Comparison of ENCODE assay signal across 24 cellular contexts in genomic region chr16:19677403-19677802, GRCh38.
"Had no signal": no experiment of that assay in that cellular context is flagged by ENCODE, and none has a peak within 500 bp of the region (broad histone marks: within the 10 kb centered on the region; RNA-seq: fewer than 3 reads in every experiment).

No MANE protein-coding gene starts in this region.

- H3K9me3 Mint-ChIP-seq: activated B cell treated with CpG ODN at 0.5 μM for 24 hours; activated CD4-positive, alpha-beta memory T cell treated with anti-CD3 and anti-CD28 coated beads, Interleukin-2, amount 10 ng/mL, durations not matched to agents 7 days and 5 days; activated naive CD8-positive, alpha-beta T cell treated with anti-CD3 and anti-CD28 coated beads, Interleukin-2, amount 10 ng/mL, durations not matched to agents 7 days and 5 days; activated T-helper 17 cell treated with anti-CD3 and anti-CD28 coated beads, Interleukin-2, amount 50 U/mL, for 72 hours; central memory CD8-positive, alpha-beta T cell; naive thymus-derived CD8-positive, alpha-beta T cell; T-cell had no signal

- H3K36me3 ChIP-seq: colonic mucosa had no signal

- H3K27ac ChIP-seq: body of pancreas, colonic mucosa, prostate gland, right lobe of liver, transverse colon had no signal

- ATAC-seq: activated CD8-positive, alpha-beta memory T cell treated with anti-CD3 and anti-CD28 coated beads, Interleukin-2, amount 10 ng/mL, durations not matched to agents 7 days and 5 days; activated T-helper 17 cell treated with anti-CD3 and anti-CD28 coated beads, Interleukin-2, amount 50 U/mL, for 72 hours; body of pancreas; naive thymus-derived CD8-positive, alpha-beta T cell; right lobe of liver; SK-N-SH treated with all-trans-retinoic acid at 6 μM for 48 hours; T-cell had no signal

- H3K27ac Mint-ChIP-seq: activated B cell treated with CpG ODN at 0.5 μM for 24 hours; activated CD4-positive, alpha-beta memory T cell treated with anti-CD3 and anti-CD28 coated beads, Interleukin-2, amount 10 ng/mL, durations not matched to agents 7 days and 5 days; activated CD8-positive, alpha-beta memory T cell treated with anti-CD3 and anti-CD28 coated beads, Interleukin-2, amount 10 ng/mL, durations not matched to agents 7 days and 5 days; activated naive CD8-positive, alpha-beta T cell treated with anti-CD3 and anti-CD28 coated beads, Interleukin-2, amount 10 ng/mL, durations not matched to agents 7 days and 5 days; activated T-helper 17 cell treated with anti-CD3 and anti-CD28 coated beads, Interleukin-2, amount 50 U/mL, for 72 hours; T-cell had no signal

- H3K27me3 Mint-ChIP-seq: activated B cell treated with CpG ODN at 0.5 μM for 24 hours; activated CD4-positive, alpha-beta memory T cell treated with anti-CD3 and anti-CD28 coated beads, Interleukin-2, amount 10 ng/mL, durations not matched to agents 7 days and 5 days; activated CD8-positive, alpha-beta memory T cell treated with anti-CD3 and anti-CD28 coated beads, Interleukin-2, amount 10 ng/mL, durations not matched to agents 7 days and 5 days; activated naive CD8-positive, alpha-beta T cell treated with anti-CD3 and anti-CD28 coated beads, Interleukin-2, amount 10 ng/mL, durations not matched to agents 7 days and 5 days; activated T-helper 17 cell treated with anti-CD3 and anti-CD28 coated beads, Interleukin-2, amount 50 U/mL, for 72 hours; central memory CD8-positive, alpha-beta T cell; naive thymus-derived CD8-positive, alpha-beta T cell; T-cell had no signal

- DNase-seq: activated B cell treated with CpG ODN at 0.5 μM for 24 hours; activated CD4-positive, alpha-beta memory T cell treated with anti-CD3 and anti-CD28 coated beads, Interleukin-2, amount 10 ng/mL, durations not matched to agents 7 days and 5 days; activated CD4-positive, alpha-beta T cell treated with anti-CD3 and anti-CD28 coated beads for 4 hours; activated CD8-positive, alpha-beta memory T cell treated with anti-CD3 and anti-CD28 coated beads, Interleukin-2, amount 10 ng/mL, durations not matched to agents 7 days and 5 days; activated naive CD4-positive, alpha-beta T cell; activated naive CD8-positive, alpha-beta T cell treated with anti-CD3 and anti-CD28 coated beads, Interleukin-2, amount 10 ng/mL, durations not matched to agents 7 days and 5 days; body of pancreas; colonic mucosa; erythroblast; foreskin melanocyte; kidney glomerular epithelial cell; mesenchymal stem cell; naive thymus-derived CD8-positive, alpha-beta T cell; nucleus accumbens; right lobe of liver; stimulated activated CD4-positive, alpha-beta T cell treated with anti-CD3 and anti-CD28 coated beads, Interleukin-4, amount 100 ng/mL, for 1 hour; T-cell; transverse colon had no signal

- H3K4me1 ChIP-seq: body of pancreas, colonic mucosa, prostate gland, right lobe of liver, transverse colon, vagina had no signal

- H3K4me3 ChIP-seq: body of pancreas, colonic mucosa, prostate gland, right lobe of liver, smooth muscle cell, transverse colon, vagina had no signal

- H3K4me1 Mint-ChIP-seq: activated B cell treated with CpG ODN at 0.5 μM for 24 hours; activated CD4-positive, alpha-beta memory T cell treated with anti-CD3 and anti-CD28 coated beads, Interleukin-2, amount 10 ng/mL, durations not matched to agents 7 days and 5 days; activated CD8-positive, alpha-beta memory T cell treated with anti-CD3 and anti-CD28 coated beads, Interleukin-2, amount 10 ng/mL, durations not matched to agents 7 days and 5 days; activated naive CD8-positive, alpha-beta T cell treated with anti-CD3 and anti-CD28 coated beads, Interleukin-2, amount 10 ng/mL, durations not matched to agents 7 days and 5 days; activated T-helper 17 cell treated with anti-CD3 and anti-CD28 coated beads, Interleukin-2, amount 50 U/mL, for 72 hours; central memory CD8-positive, alpha-beta T cell; naive thymus-derived CD8-positive, alpha-beta T cell had no signal

- H3K4me3 Mint-ChIP-seq: activated B cell treated with CpG ODN at 0.5 μM for 24 hours; activated CD4-positive, alpha-beta memory T cell treated with anti-CD3 and anti-CD28 coated beads, Interleukin-2, amount 10 ng/mL, durations not matched to agents 7 days and 5 days; activated CD8-positive, alpha-beta memory T cell treated with anti-CD3 and anti-CD28 coated beads, Interleukin-2, amount 10 ng/mL, durations not matched to agents 7 days and 5 days; activated naive CD8-positive, alpha-beta T cell treated with anti-CD3 and anti-CD28 coated beads, Interleukin-2, amount 10 ng/mL, durations not matched to agents 7 days and 5 days; activated T-helper 17 cell treated with anti-CD3 and anti-CD28 coated beads, Interleukin-2, amount 50 U/mL, for 72 hours; central memory CD8-positive, alpha-beta T cell; naive thymus-derived CD8-positive, alpha-beta T cell; T-cell had no signal

- H3K27me3 ChIP-seq: body of pancreas, colonic mucosa, right lobe of liver, transverse colon, vagina had no signal

- H3K9me3 ChIP-seq: body of pancreas, colonic mucosa, prostate gland, right lobe of liver, transverse colon, vagina had no signal
